7 cellular contexts compared by ENCODE assay signal in the genomic region with DNA sequence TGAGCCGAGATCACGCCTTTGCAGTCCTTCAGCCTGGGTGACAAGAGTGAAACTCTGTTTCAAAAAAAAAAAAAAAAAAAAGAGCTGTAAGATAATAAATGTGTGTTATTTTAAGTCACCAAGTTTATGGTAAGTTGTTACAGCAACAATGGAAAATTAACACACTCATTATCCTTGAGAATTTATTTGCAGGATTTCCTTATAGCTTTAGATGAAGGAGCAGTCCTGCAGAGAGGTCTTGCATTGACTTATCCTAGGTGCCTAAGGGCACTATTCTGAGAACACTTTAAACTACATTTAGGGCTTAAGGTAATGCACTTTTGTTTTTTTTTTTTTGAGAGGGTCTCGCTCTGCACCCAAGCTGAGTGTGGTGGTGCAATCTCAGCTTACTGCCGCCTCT.
"Had no signal": no experiment of that assay in that cellular context is flagged by ENCODE, and none has a peak within 500 bp of the region (broad histone marks: within the 10 kb centered on the region; RNA-seq: fewer than 3 reads in every experiment).

No MANE protein-coding gene starts in this region.

- H3K9ac ChIP-seq: GM23248 had no signal

- DNase-seq: GM23248, GOT3, H7 had no signal

- H3K4me3 ChIP-seq: GM23248, HAP-1 had no signal

- ATAC-seq: HCT116, HepG2 had no signal

- H3K4me1 ChIP-seq: HAP-1 had no signal

- H3K27ac ChIP-seq: GM23248, HL-60 had no signal

- H2AFZ ChIP-seq: GM23248 had no signal

- H3K36me3 ChIP-seq: HAP-1 had no signal
